ENCODE assay signal across 8 cellular contexts in the genomic region with DNA sequence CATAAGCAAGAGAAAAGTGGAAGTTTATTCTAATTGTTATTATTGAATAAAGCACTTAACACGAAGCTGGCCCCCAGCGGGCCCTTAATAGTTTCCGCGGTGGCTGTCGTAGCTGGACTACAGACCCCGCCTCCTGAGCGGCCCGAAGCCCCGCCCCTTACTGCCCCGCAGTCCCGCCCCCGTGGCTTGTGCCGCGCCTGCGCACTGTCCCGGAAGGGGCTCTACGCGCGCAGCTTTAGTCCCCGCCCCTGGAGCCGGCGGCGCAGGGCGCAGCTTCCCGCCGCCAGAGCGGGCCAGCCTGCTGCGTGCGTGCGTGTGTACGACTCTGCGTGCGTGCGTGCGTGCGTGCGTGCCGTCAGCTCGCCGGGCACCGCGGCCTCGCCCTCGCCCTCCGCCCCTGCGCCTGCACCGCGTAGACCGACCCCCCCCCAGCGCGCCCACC.
A peak's percentile ranks its signal among the peaks of the same experiment; 100 is the strongest.
DNase-seq lines count a peak whose midpoint lies in the region; ATAC-seq and TF ChIP-seq lines count a peak whose summit lies in the region.

A gene with protein sequence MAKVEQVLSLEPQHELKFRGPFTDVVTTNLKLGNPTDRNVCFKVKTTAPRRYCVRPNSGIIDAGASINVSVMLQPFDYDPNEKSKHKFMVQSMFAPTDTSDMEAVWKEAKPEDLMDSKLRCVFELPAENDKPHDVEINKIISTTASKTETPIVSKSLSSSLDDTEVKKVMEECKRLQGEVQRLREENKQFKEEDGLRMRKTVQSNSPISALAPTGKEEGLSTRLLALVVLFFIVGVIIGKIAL (plus strand): TSS at position 348 of the 442 bp plus-strand sequence. CDS start 231 bp downstream, outside the sequence.

- H3K9me3 ChIP-seq in iPS-20b (ENCODE audit: insufficient read depth, low read depth, low read length): no peaks in the 10 kb centered on the region

- H3K27me3 ChIP-seq in iPS-20b (ENCODE audit: insufficient read depth, low read length): no peaks in the 10 kb centered on the region

- peaks cover 18% of the 10 kb centered on the region for H3K36me3 ChIP-seq in iPS-20b (ENCODE audit: insufficient read depth, low read depth, low read length)

- in situ Hi-C loops in ACHN (cut with HindIII; ENCODE audit: low pct_ligation_motif_present, low pct_unique_long_range_greater_than_20kb, low sequenced_read_pairs) (no loop called here), T47D (cut with HindIII; ENCODE audit: low pct_unique_long_range_greater_than_20kb, low sequenced_read_pairs) (no loop called here)

- ATAC-seq in GM18870 (IDR thresholded peaks at IDR 0.05; ENCODE audit: unreplicated experiment) (peak; percentile 71), HG03108 (IDR thresholded peaks at IDR 0.05; ENCODE audit: unreplicated experiment) (peak; percentile 92)

- H3K9ac ChIP-seq in iPS-20b (ENCODE audit: low read depth, low read length): peak within 1 kb of the TSS; percentile 81

- H3K4me3 ChIP-seq in iPS-20b (ENCODE audit: low read length) (peak within 1 kb of the TSS; percentile 84), skin epidermis (peak within 1 kb of the TSS; percentile 75 to 94 (median 85))

- peaks cover 3% of the 10 kb centered on the region; the same call in 1 of the 2 replicates for H3K4me1 ChIP-seq in iPS-20b (ENCODE audit: insufficient read depth, low read length)

- DNase-seq in ACHN: peak; percentile 91
- DNase-seq in NCI-H2171 treated with DMSO at 0.1 percent for 48 hours (lab: John Stamatoyannopoulos, UW): peak; percentile 95
- peak; percentile 81 to 98 for DNase-seq in T47D (ENCODE audit: low read depth in 1 of 2, low spot score in 1 of 2)

- peak within 1 kb of the TSS; percentile 96 for H3K27ac ChIP-seq in VCaP
- peak within 1 kb of the TSS; percentile 37 for H3K27ac ChIP-seq in iPS-20b (ENCODE audit: low read length)
- peak within 1 kb of the TSS; percentile 88 to 99 (median 96) for H3K27ac ChIP-seq in skin epidermis

- no peak for TF ChIP-seq CTCF in VCaP (conservative IDR thresholded peaks at IDR 0.05)

Comparison
In these comparisons a context has a peak if more than half of its experiments do, and no peak if none do; other contexts are left out.
1. Peak in every context shown above with its lines: DNase-seq, ATAC-seq, H3K4me3 ChIP-seq and H3K27ac ChIP-seq.
2. H3K27ac ChIP-seq: peak in every context shown above with its lines; median percentile 96 in VCaP; 96 in skin epidermis; 37 in iPS-20b.